Comparison of ENCODE assay signal across 14 cellular contexts in genomic region chr12:1464925-1465324, GRCh38.
DNase-seq lines count a peak whose midpoint lies in the region; ATAC-seq and TF ChIP-seq lines count a peak whose summit lies in the region.
"Had no signal": no experiment of that assay in that cellular context is flagged by ENCODE, and none has a peak within 500 bp of the region (broad histone marks: within the 10 kb centered on the region; RNA-seq: fewer than 3 reads in every experiment).

No MANE protein-coding gene starts in this region.

- peaks cover 6% of the 10 kb centered on the region for H3K9me3 Mint-ChIP-seq in nephron
- no peaks in the 10 kb centered on the region for H3K9me3 Mint-ChIP-seq in activated CD4-positive, alpha-beta T cell treated with anti-CD3 and anti-CD28 coated beads, Interleukin-2, amount 10 ng/mL, durations not matched to agents 7 days and 5 days
- no peaks in the 10 kb centered on the region for H3K9me3 Mint-ChIP-seq in activated T-cell treated with anti-CD3 and anti-CD28 coated beads, Interleukin-2, amount 50 U/mL, for 72 hours
- H3K9me3 Mint-ChIP-seq: CD4-positive, alpha-beta memory T cell had no signal

- H3K27ac Mint-ChIP-seq in nephron, result peak overlapping the region; percentile 43 to 90 (median 86)
- no peak overlapping the region for H3K27ac Mint-ChIP-seq in activated CD4-positive, alpha-beta T cell treated with anti-CD3 and anti-CD28 coated beads, Interleukin-2, amount 10 ng/mL, durations not matched to agents 7 days and 5 days
- H3K27ac Mint-ChIP-seq in activated T-cell treated with anti-CD3 and anti-CD28 coated beads, Interleukin-2, amount 50 U/mL, for 72 hours, result no peak overlapping the region
- H3K27ac Mint-ChIP-seq: CD4-positive, alpha-beta memory T cell had no signal

- H3K36me3 Mint-ChIP-seq in nephron (ENCODE audit: low read depth), result peaks cover 14% of the 10 kb centered on the region
- no peaks in the 10 kb centered on the region for H3K36me3 Mint-ChIP-seq in activated CD4-positive, alpha-beta T cell treated with anti-CD3 and anti-CD28 coated beads, Interleukin-2, amount 10 ng/mL, durations not matched to agents 7 days and 5 days (ENCODE audit: low read depth)
- no peaks in the 10 kb centered on the region for H3K36me3 Mint-ChIP-seq in activated T-cell treated with anti-CD3 and anti-CD28 coated beads, Interleukin-2, amount 50 U/mL, for 72 hours (ENCODE audit: insufficient read depth in 2 of 2)

- no peak for ATAC-seq in activated T-cell treated with anti-CD3 and anti-CD28 coated beads, Interleukin-2, amount 50 U/mL, for 72 hours (replicated peaks in 1 of 2)
- ATAC-seq: HCT116 had no signal

- no peaks in the 10 kb centered on the region for H3K27me3 Mint-ChIP-seq in nephron (ENCODE audit: low read depth)
- H3K27me3 Mint-ChIP-seq in activated CD4-positive, alpha-beta T cell treated with anti-CD3 and anti-CD28 coated beads, Interleukin-2, amount 10 ng/mL, durations not matched to agents 7 days and 5 days, result no peaks in the 10 kb centered on the region
- H3K27me3 Mint-ChIP-seq in activated T-cell treated with anti-CD3 and anti-CD28 coated beads, Interleukin-2, amount 50 U/mL, for 72 hours (ENCODE audit: low read depth), result no peaks in the 10 kb centered on the region
- H3K27me3 Mint-ChIP-seq: CD4-positive, alpha-beta memory T cell; IgD-negative memory B cell had no signal

- no peak overlapping the region for H3K4me3 ChIP-seq in AG10803 (ENCODE audit: low read length)

- DNase-seq in AG10803 (ENCODE audit: low read depth) (peak; percentile 48), GM03348 (ENCODE audit: low spot score) (peak; percentile 15), NCI-H2171 (lab: John Stamatoyannopoulos, UW) (peak; percentile 14), SW 1271 (lab: John Stamatoyannopoulos, UW) (no peak)
- DNase-seq in activated CD4-positive, alpha-beta T cell treated with anti-CD3 and anti-CD28 coated beads, Interleukin-2, amount 10 ng/mL, durations not matched to agents 7 days and 5 days, result no peak
- no peak for DNase-seq in activated T-cell treated with anti-CD3 and anti-CD28 coated beads, Interleukin-2, amount 50 U/mL, for 72 hours
- DNase-seq: ACHN; BE2C; CD4-positive, alpha-beta memory T cell; DMS79; GDM1 had no signal

- CTCF ChIA-PET in activated CD4-positive, alpha-beta T cell treated with anti-CD3 and anti-CD28 coated beads, Interleukin-2, amount 10 ng/mL, durations not matched to agents 7 days and 5 days (lab: Charles Lee), result no interaction called here

- H3K4me1 Mint-ChIP-seq in nephron, result peaks cover 55% of the 10 kb centered on the region
- peaks cover 4% of the 10 kb centered on the region for H3K4me1 Mint-ChIP-seq in activated CD4-positive, alpha-beta T cell treated with anti-CD3 and anti-CD28 coated beads, Interleukin-2, amount 10 ng/mL, durations not matched to agents 7 days and 5 days
- no peaks in the 10 kb centered on the region for H3K4me1 Mint-ChIP-seq in activated T-cell treated with anti-CD3 and anti-CD28 coated beads, Interleukin-2, amount 50 U/mL, for 72 hours (ENCODE audit: low read depth)
- H3K4me1 Mint-ChIP-seq: CD4-positive, alpha-beta memory T cell had no signal

- POLR2A ChIA-PET in activated CD4-positive, alpha-beta T cell treated with anti-CD3 and anti-CD28 coated beads, Interleukin-2, amount 10 ng/mL, durations not matched to agents 7 days and 5 days (lab: Charles Lee), result no interaction called here

- no peak overlapping the region for H3K4me3 Mint-ChIP-seq in nephron
- no peak overlapping the region for H3K4me3 Mint-ChIP-seq in activated CD4-positive, alpha-beta T cell treated with anti-CD3 and anti-CD28 coated beads, Interleukin-2, amount 10 ng/mL, durations not matched to agents 7 days and 5 days
- H3K4me3 Mint-ChIP-seq in activated T-cell treated with anti-CD3 and anti-CD28 coated beads, Interleukin-2, amount 50 U/mL, for 72 hours, result no peak overlapping the region
- H3K4me3 Mint-ChIP-seq: CD4-positive, alpha-beta memory T cell had no signal

- TF ChIP-seq CTCF in AG10803 (conservative IDR thresholded peaks at IDR 0.05; ENCODE audit: low read length) (no peak), nephron (IDR thresholded peaks at IDR 0.05; ENCODE audit: unreplicated experiment in 3 of 3) (no peak)

Comparison
In these comparisons a context has a peak if more than half of its experiments do, and no peak if none do; other contexts are left out.
1. DNase-seq: peak in AG10803 (single experiment), GM03348 (single experiment) and NCI-H2171 (single experiment); none in activated CD4-positive, alpha-beta T cell treated with anti-CD3 and anti-CD28 coated beads, Interleukin-2, amount 10 ng/mL, durations not matched to agents 7 days and 5 days (single experiment), activated T-cell treated with anti-CD3 and anti-CD28 coated beads, Interleukin-2, amount 50 U/mL, for 72 hours (0 of 2) and SW 1271 (0 of 2).
2. H3K27ac Mint-ChIP-seq: peak in nephron (3 of 3); none in activated CD4-positive, alpha-beta T cell treated with anti-CD3 and anti-CD28 coated beads, Interleukin-2, amount 10 ng/mL, durations not matched to agents 7 days and 5 days (single experiment) and activated T-cell treated with anti-CD3 and anti-CD28 coated beads, Interleukin-2, amount 50 U/mL, for 72 hours (single experiment).